ENCODE assay signal across 15 cellular contexts in the genomic region with DNA sequence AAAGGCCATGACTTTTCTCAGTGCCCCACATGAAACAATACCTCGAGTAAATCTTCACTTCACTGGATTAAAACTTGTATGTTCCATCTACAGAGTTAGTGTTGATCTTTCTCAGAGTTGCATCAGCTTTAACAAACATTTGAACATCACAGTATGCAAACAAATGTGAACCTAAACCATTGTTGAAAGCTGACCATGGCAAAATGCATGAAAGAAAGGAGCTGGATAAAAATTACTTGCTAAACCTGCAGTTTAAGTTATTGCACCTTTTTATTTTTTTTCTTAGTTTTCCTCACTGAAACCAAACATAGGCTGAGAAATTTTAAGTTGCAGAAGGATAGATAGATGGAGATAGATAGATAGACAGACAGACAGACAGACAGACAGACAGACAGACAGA.
DNase-seq lines count a peak whose midpoint lies in the region; ATAC-seq and TF ChIP-seq lines count a peak whose summit lies in the region.
"Had no signal": no experiment of that assay in that cellular context is flagged by ENCODE, and none has a peak within 500 bp of the region (broad histone marks: within the 10 kb centered on the region; RNA-seq: fewer than 3 reads in every experiment).

No MANE protein-coding gene starts in this region.

- peaks cover 39% of the 10 kb centered on the region for H3K4me1 ChIP-seq in ACC112 (ENCODE audit: control insufficient read depth, insufficient read depth, low read length, unreplicated experiment)
- H3K4me1 ChIP-seq: BE2C had no signal

- no peak for TF ChIP-seq CTCF in HFFc6 (IDR thresholded peaks at IDR 0.05)
- no peak for TF ChIP-seq CTCF in WTC11 (IDR thresholded peaks at IDR 0.05)

- H3K27ac ChIP-seq in ACC112 (ENCODE audit: low read depth, low read length): peak overlapping the region; percentile 75

- ATAC-seq in WTC11 (no peak), left lobe of liver (peak; percentile 65), GM19324 (IDR thresholded peaks at IDR 0.05; ENCODE audit: low FRiP score, unreplicated experiment) (no peak)
- ATAC-seq: activated CD4-positive, alpha-beta T cell treated with anti-CD3 and anti-CD28 coated beads for 36 hours; right cardiac atrium had no signal

- H3K79me2 ChIP-seq in ACC112 (ENCODE audit: control insufficient read depth, insufficient read depth, low read length, unreplicated experiment): no peaks in the 10 kb centered on the region

- H3K36me3 ChIP-seq in ACC112 (ENCODE audit: insufficient read depth, low read length): no peaks in the 10 kb centered on the region
- H3K36me3 ChIP-seq: BE2C had no signal

- H3K4me1 Mint-ChIP-seq in HFFc6 (ENCODE audit: low read depth): peaks cover 47% of the 10 kb centered on the region
- H3K4me1 Mint-ChIP-seq in WTC11: peaks cover 21% of the 10 kb centered on the region

- no peak overlapping the region for H3K4me3 ChIP-seq in ACC112 (ENCODE audit: low read depth, low read length)

- no peaks in the 10 kb centered on the region for H3K36me3 Mint-ChIP-seq in HFFc6 (ENCODE audit: low read depth)
- H3K36me3 Mint-ChIP-seq in WTC11: no peaks in the 10 kb centered on the region

- H3K9me3 Mint-ChIP-seq in HFFc6: no peaks in the 10 kb centered on the region
- H3K9me3 Mint-ChIP-seq in WTC11: peaks cover 8% of the 10 kb centered on the region
- H3K9me3 Mint-ChIP-seq: activated naive CD4-positive, alpha-beta T cell treated with anti-CD3 and anti-CD28 coated beads for 36 hours had no signal

- CTCF ChIA-PET in WTC11 (lab: Charles Lee): no interaction called here

- H3K27me3 Mint-ChIP-seq in HFFc6 (ENCODE audit: insufficient read depth) (no peaks in the 10 kb centered on the region), WTC11 (ENCODE audit: low read depth) (no peaks in the 10 kb centered on the region)

- POLR2A ChIA-PET in WTC11 (lab: Charles Lee): no interaction called here

- no peak overlapping the region for H2AFZ ChIP-seq in ACC112 (ENCODE audit: low read length, unreplicated experiment)

- DNase-seq in HFFc6 (no peak), WTC11 (ENCODE audit: low spot score) (no peak), left lobe of liver (ENCODE audit: low spot score) (no peak), islet precursor cell (no peak), activated gamma-delta T cell (lab: John Stamatoyannopoulos, UW) (no peak), T1000 (lab: John Stamatoyannopoulos, UW) (no peak)
- DNase-seq: activated CD4-positive, alpha-beta T cell treated with anti-CD3 and anti-CD28 coated beads for 36 hours; activated CD8-positive, alpha-beta memory T cell treated with anti-CD3 and anti-CD28 coated beads, Interleukin-2, amount 50 U/mL, for 4 hours; activated naive CD4-positive, alpha-beta T cell treated with anti-CD3 and anti-CD28 coated beads for 36 hours; BE2C; NCI-H2081; right cardiac atrium; SHP77 treated with DMSO at 0.1 percent for 48 hours had no signal

- H3K27ac Mint-ChIP-seq in HFFc6: peak overlapping the region; percentile 83; the same call in 1 of the 2 replicates
- H3K27ac Mint-ChIP-seq in WTC11: no peak overlapping the region
- H3K27ac Mint-ChIP-seq: activated CD4-positive, alpha-beta T cell treated with anti-CD3 and anti-CD28 coated beads for 36 hours; activated naive CD4-positive, alpha-beta T cell treated with anti-CD3 and anti-CD28 coated beads for 36 hours had no signal

- H3K27me3 ChIP-seq in ACC112 (ENCODE audit: insufficient read depth, low read length): no peaks in the 10 kb centered on the region
- H3K27me3 ChIP-seq: BE2C had no signal

- H3K4me3 Mint-ChIP-seq in HFFc6 (no peak overlapping the region), WTC11 (no peak overlapping the region)
- H3K4me3 Mint-ChIP-seq: activated CD4-positive, alpha-beta T cell treated with anti-CD3 and anti-CD28 coated beads for 36 hours; activated naive CD4-positive, alpha-beta T cell treated with anti-CD3 and anti-CD28 coated beads for 36 hours had no signal

TF ChIP-seq in WTC11, 78 proteins besides CTCF, POLR2A, EP300 and RAD21:
- TF ChIP-seq CBFB (CRISPR knock-in tag; IDR thresholded peaks at IDR 0.05; ENCODE audit: low read depth): no peak
- peak; percentile 99 for TF ChIP-seq GABPB1 (CRISPR knock-in tag; IDR thresholded peaks at IDR 0.05)
